30 cellular contexts compared by ENCODE assay signal in the genomic region with DNA sequence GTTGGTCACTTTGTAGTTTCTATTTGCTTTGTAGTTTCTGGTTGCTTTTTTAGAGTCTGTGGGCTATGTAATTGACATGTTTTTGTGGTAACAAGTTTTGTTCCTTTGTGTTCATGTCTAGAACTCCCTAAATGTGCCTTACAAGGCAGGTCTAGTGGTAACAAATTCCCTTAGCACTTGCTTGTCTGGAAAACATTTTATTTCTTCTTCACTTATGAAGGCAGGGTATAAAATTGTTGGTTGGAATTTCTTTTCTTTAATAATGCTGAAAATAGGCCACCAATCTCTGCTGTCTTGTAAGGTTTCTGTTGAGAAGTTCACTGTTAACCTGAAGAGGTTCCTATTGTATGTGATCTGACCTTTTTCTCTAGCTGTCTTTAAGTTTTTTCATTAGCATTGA.
"Had no signal": no experiment of that assay in that cellular context is flagged by ENCODE, and none has a peak within 500 bp of the region (broad histone marks: within the 10 kb centered on the region; RNA-seq: fewer than 3 reads in every experiment).

No MANE protein-coding gene starts in this region.

- H3K36me3 ChIP-seq: adrenal gland, ascending aorta, brain microvascular endothelial cell, breast epithelium, cardiac muscle cell had no signal

- H3K9me3 ChIP-seq: adrenal gland had no signal

- H3K27ac ChIP-seq: adrenal gland, ascending aorta, body of pancreas, brain microvascular endothelial cell, breast epithelium, cardiac muscle cell had no signal

- H3K4me3 ChIP-seq: adrenal gland, ascending aorta, body of pancreas, breast epithelium, cardiac muscle cell had no signal

- DNase-seq: activated effector memory CD4-positive, alpha-beta T cell treated with anti-CD3 and anti-CD28 coated beads, Interleukin-2, amount 50 U/mL, for 16 hours; activated effector memory CD4-positive, alpha-beta T cell treated with Interleukin-2 at 50 U/mL for 16 hours; activated gamma-delta T cell; activated gamma-delta T cell treated with Interleukin-2 at 50 U/mL for 16 hours; activated naive CD4-positive, alpha-beta T cell; activated naive CD4-positive, alpha-beta T cell treated with anti-CD3 and anti-CD28 coated beads for 36 hours; activated naive CD4-positive, alpha-beta T cell treated with anti-CD3 and anti-CD28 coated beads, Interleukin-2, amount 10 ng/mL, durations not matched to agents 7 days and 5 days; activated naive CD4-positive, alpha-beta T cell treated with anti-CD3 and anti-CD28 coated beads, Interleukin-2, amount 50 U/mL, for 16 hours; activated naive CD4-positive, alpha-beta T cell treated with Interleukin-2 at 50 U/mL for 16 hours; activated naive CD8-positive, alpha-beta T cell treated with anti-CD3 and anti-CD28 coated beads for 36 hours; activated naive CD8-positive, alpha-beta T cell treated with anti-CD3 and anti-CD28 coated beads, Interleukin-2, amount 10 ng/mL, durations not matched to agents 7 days and 5 days; activated naive CD8-positive, alpha-beta T cell treated with anti-CD3 and anti-CD28 coated beads, Interleukin-2, amount 50 U/mL, for 24 hours; activated T-cell treated with anti-CD3 and anti-CD28 coated beads, Interleukin-2, amount 50 U/mL, for 1 hour; activated T-cell treated with anti-CD3 and anti-CD28 coated beads, Interleukin-2, amount 50 U/mL, for 24 hours; activated T-cell treated with anti-CD3 and anti-CD28 coated beads, Interleukin-2, amount 50 U/mL, for 4 hours; activated T-cell treated with anti-CD3 and anti-CD28 coated beads, Interleukin-2, amount 50 U/mL, for 48 hours; activated T-cell treated with anti-CD3 and anti-CD28 coated beads, Interleukin-2, amount 50 U/mL, for 72 hours; adrenal gland; amniotic stem cell; amygdala; anterior cingulate cortex; aorta; body of pancreas; brain microvascular endothelial cell; caudate nucleus; central memory CD4-positive, alpha-beta T cell; cerebellar nuclear complex had no signal

- H3K4me1 ChIP-seq: adrenal gland, ascending aorta, body of pancreas, breast epithelium had no signal
